Comparison of ENCODE assay signal across 9 cellular contexts in the genomic region with DNA sequence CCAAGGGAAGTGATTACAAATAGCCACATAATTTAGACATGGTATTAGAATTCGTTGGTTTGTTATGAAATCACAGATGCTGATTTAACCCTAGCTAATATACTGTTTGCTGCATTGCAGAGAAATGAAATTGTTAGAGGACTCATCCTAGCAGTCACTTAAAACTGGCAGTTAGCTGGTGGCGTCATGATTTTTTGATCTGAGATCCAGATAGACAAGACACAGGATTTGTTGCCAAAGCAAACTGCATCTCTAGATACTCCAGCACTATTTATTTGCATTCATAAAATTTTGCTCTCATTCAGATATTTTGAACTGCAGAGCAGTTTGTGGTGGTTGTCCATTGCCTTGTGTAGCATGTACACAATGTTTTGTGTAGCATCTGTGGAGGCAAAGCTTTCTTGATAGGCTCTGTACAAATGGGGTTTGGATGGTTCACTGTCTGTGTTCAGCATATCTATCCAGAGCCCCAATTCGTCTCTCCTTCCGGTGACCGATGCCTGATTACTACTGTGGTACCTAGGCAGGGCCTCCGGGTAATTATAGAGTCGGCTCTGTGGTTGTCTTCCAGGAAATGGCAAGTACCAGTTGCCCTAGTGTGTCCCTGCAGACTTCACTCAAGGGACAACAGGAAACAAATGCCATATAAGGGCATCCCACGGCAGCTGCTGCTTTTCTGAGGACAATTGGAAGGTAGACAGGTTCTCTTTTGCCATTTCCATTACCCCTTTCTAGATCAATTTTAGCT. TPM values are rescaled to one million over a fixed set of nuclear protein-coding genes. Genes with fewer than 3 reads are reported as not detected.
A peak's percentile ranks its signal among the peaks of the same experiment; 100 is the strongest.
DNase-seq lines count a peak whose midpoint lies in the region; ATAC-seq and TF ChIP-seq lines count a peak whose summit lies in the region.
"Had no signal": no experiment of that assay in that cellular context is flagged by ENCODE, and none has a peak within 500 bp of the region (broad histone marks: within the 10 kb centered on the region; RNA-seq: fewer than 3 reads in every experiment).

No MANE protein-coding gene starts in this region.

- POLR2A ChIA-PET in activated CD8-positive, alpha-beta T cell treated with anti-CD3 and anti-CD28 coated beads, Interleukin-2, amount 10 ng/mL, durations not matched to agents 7 days and 5 days (lab: Charles Lee): no interaction called here

- no peak overlapping the region for H3K4me3 ChIP-seq in heart left ventricle
- no peak overlapping the region for H3K4me3 ChIP-seq in left ventricle myocardium inferior

- H3K27ac Mint-ChIP-seq in activated CD8-positive, alpha-beta T cell treated with anti-CD3 and anti-CD28 coated beads, Interleukin-2, amount 10 ng/mL, durations not matched to agents 7 days and 5 days: peak overlapping the region; percentile 68
- peak overlapping the region in 1 of 2 donors; percentile 41 for H3K27ac Mint-ChIP-seq in natural killer cell treated with Interleukin-12 subunit alpha and Interleukin-12 subunit beta and Interleukin-15 and Interleukin-18, amount 100 ng/mL, for 72 hours

- H3K9me3 Mint-ChIP-seq in activated CD8-positive, alpha-beta T cell treated with anti-CD3 and anti-CD28 coated beads, Interleukin-2, amount 10 ng/mL, durations not matched to agents 7 days and 5 days (ENCODE audit: insufficient read depth): no peaks in the 10 kb centered on the region
- H3K9me3 Mint-ChIP-seq in natural killer cell treated with Interleukin-12 subunit alpha and Interleukin-12 subunit beta and Interleukin-15 and Interleukin-18, amount 100 ng/mL, for 72 hours: no peaks in the 10 kb centered on the region

- no peaks in the 10 kb centered on the region for H3K9me3 ChIP-seq in heart left ventricle
- H3K9me3 ChIP-seq in left ventricle myocardium inferior (replicated peaks): no peaks in the 10 kb centered on the region

- TF ChIP-seq POLR2A in heart left ventricle (IDR thresholded peaks at IDR 0.05): no peak

- H3K4me1 ChIP-seq in heart left ventricle (peaks cover 0 to 10% (median 2%) of the 10 kb centered on the region in 12 donors), left ventricle myocardium inferior (peaks cover 5% of the 10 kb centered on the region)

- peak in 1 of 5 donors; percentile 12 for DNase-seq in heart left ventricle
- DNase-seq in left ventricle myocardium inferior: no peak
- peak; percentile 16 for DNase-seq in NCI-H2196 (lab: John Stamatoyannopoulos, UW; ENCODE audit: unreplicated experiment)
- peak; percentile 85 for DNase-seq in activated CD8-positive, alpha-beta T cell treated with anti-CD3 and anti-CD28 coated beads, Interleukin-2, amount 10 ng/mL, durations not matched to agents 7 days and 5 days
- peak; percentile 77 for DNase-seq in natural killer cell treated with Interleukin-12 subunit alpha and Interleukin-12 subunit beta and Interleukin-15 and Interleukin-18, amount 100 ng/mL, for 72 hours (ENCODE audit: low spot score)
- DNase-seq in ecto neural progenitor cell (ENCODE audit: low spot score): no peak
- DNase-seq in AG20443 (ENCODE audit: low spot score): no peak

- H3K36me3 ChIP-seq in heart left ventricle (no peaks in the 10 kb centered on the region), left ventricle myocardium inferior (no peaks in the 10 kb centered on the region)

- CTCF ChIA-PET in activated CD8-positive, alpha-beta T cell treated with anti-CD3 and anti-CD28 coated beads, Interleukin-2, amount 10 ng/mL, durations not matched to agents 7 days and 5 days (lab: Charles Lee): interaction anchor here (0.6 kb wide), 1 partner anchor 15 kb away, joined by 3 read pairs; no protein-coding TSS in a partner anchor

- H3K27ac ChIP-seq in heart left ventricle (no peak overlapping the region), left ventricle myocardium inferior (replicated peaks) (no peak overlapping the region)

- ATAC-seq in heart left ventricle (peak in 3 of 4 donors; percentile 63 to 80 (median 65)), HG03060 (IDR thresholded peaks at IDR 0.05; ENCODE audit: low read depth, unreplicated experiment) (peak; percentile 92)
- peak; percentile 99 for ATAC-seq in activated CD8-positive, alpha-beta T cell treated with anti-CD3 and anti-CD28 coated beads, Interleukin-2, amount 10 ng/mL, durations not matched to agents 7 days and 5 days
- ATAC-seq in natural killer cell treated with Interleukin-12 subunit alpha and Interleukin-12 subunit beta and Interleukin-15 and Interleukin-18, amount 100 ng/mL, for 72 hours: peak; percentile 97 to 99

- H3K4me1 Mint-ChIP-seq in activated CD8-positive, alpha-beta T cell treated with anti-CD3 and anti-CD28 coated beads, Interleukin-2, amount 10 ng/mL, durations not matched to agents 7 days and 5 days (ENCODE audit: low read depth): peaks cover 37% of the 10 kb centered on the region
- H3K4me1 Mint-ChIP-seq in natural killer cell treated with Interleukin-12 subunit alpha and Interleukin-12 subunit beta and Interleukin-15 and Interleukin-18, amount 100 ng/mL, for 72 hours (ENCODE audit: low read depth in 2 of 2): peaks cover 18 to 26% of the 10 kb centered on the region in 2 donors

- H3K27me3 Mint-ChIP-seq in activated CD8-positive, alpha-beta T cell treated with anti-CD3 and anti-CD28 coated beads, Interleukin-2, amount 10 ng/mL, durations not matched to agents 7 days and 5 days (ENCODE audit: low read depth): no peaks in the 10 kb centered on the region
- H3K27me3 Mint-ChIP-seq in natural killer cell treated with Interleukin-12 subunit alpha and Interleukin-12 subunit beta and Interleukin-15 and Interleukin-18, amount 100 ng/mL, for 72 hours: no peaks in the 10 kb centered on the region

- H3K4me3 Mint-ChIP-seq in activated CD8-positive, alpha-beta T cell treated with anti-CD3 and anti-CD28 coated beads, Interleukin-2, amount 10 ng/mL, durations not matched to agents 7 days and 5 days: no peak overlapping the region
- H3K4me3 Mint-ChIP-seq in natural killer cell treated with Interleukin-12 subunit alpha and Interleukin-12 subunit beta and Interleukin-15 and Interleukin-18, amount 100 ng/mL, for 72 hours: peak overlapping the region; percentile 60

- H3K27me3 ChIP-seq in heart left ventricle (no peaks in the 10 kb centered on the region), left ventricle myocardium inferior (ENCODE audit: low read depth) (no peaks in the 10 kb centered on the region)

- H3K36me3 Mint-ChIP-seq in activated CD8-positive, alpha-beta T cell treated with anti-CD3 and anti-CD28 coated beads, Interleukin-2, amount 10 ng/mL, durations not matched to agents 7 days and 5 days (ENCODE audit: low read depth): peaks cover 3% of the 10 kb centered on the region
- peaks cover 4% of the 10 kb centered on the region for H3K36me3 Mint-ChIP-seq in natural killer cell treated with Interleukin-12 subunit alpha and Interleukin-12 subunit beta and Interleukin-15 and Interleukin-18, amount 100 ng/mL, for 72 hours

- intact Hi-C loops in heart left ventricle (cut with DNase I): loop anchor here in 2 of 10 donors (10.0 kb wide), 2 partner anchors 96 to 106 kb away; a partner anchor contains a TSS
- intact Hi-C loops in left ventricle myocardium inferior (cut with micrococcal nuclease): no loop called here

- WGBS in heart left ventricle, 4 donors: 40 to 42% (median 41%) methylated on average over 6 to 8 of the region's 8 CpGs

- TF ChIP-seq CTCF in heart left ventricle (IDR thresholded peaks at IDR 0.05) (no peak), left ventricle myocardium inferior (IDR thresholded peaks at IDR 0.05; ENCODE audit: borderline replicate concordance) (no peak)

RNA-seq across cellular contexts. Expression of a gene that starts 30.1 kb away (rescaled TPM):
- total RNA-seq in heart left ventricle (100 to 1,000 TPM; 163 to 829 (median 250) TPM), left ventricle myocardium inferior (292 TPM)
- 100 to 1,000 TPM; 215 to 400 TPM for polyA plus RNA-seq in heart left ventricle
- total RNA-seq in activated CD8-positive, alpha-beta T cell treated with anti-CD3 and anti-CD28 coated beads, Interleukin-2, amount 10 ng/mL, durations not matched to agents 7 days and 5 days: not detected
- total RNA-seq in natural killer cell treated with Interleukin-12 subunit alpha and Interleukin-12 subunit beta and Interleukin-15 and Interleukin-18, amount 100 ng/mL, for 72 hours: not detected
- polyA plus RNA-seq: keratinocyte had no signal

RNA-seq across cellular contexts. Expression of a gene that starts 49.1 kb away (rescaled TPM):
- total RNA-seq in heart left ventricle (not detected), left ventricle myocardium inferior (not detected)
- not detected for polyA plus RNA-seq in heart left ventricle
- not detected for total RNA-seq in activated CD8-positive, alpha-beta T cell treated with anti-CD3 and anti-CD28 coated beads, Interleukin-2, amount 10 ng/mL, durations not matched to agents 7 days and 5 days
- not detected for total RNA-seq in natural killer cell treated with Interleukin-12 subunit alpha and Interleukin-12 subunit beta and Interleukin-15 and Interleukin-18, amount 100 ng/mL, for 72 hours
- polyA plus RNA-seq: keratinocyte had no signal

Comparison
In these comparisons a context has a peak if more than half of its experiments do, and no peak if none do; other contexts are left out.
1. DNase-seq: peak in NCI-H2196 (single experiment), activated CD8-positive, alpha-beta T cell treated with anti-CD3 and anti-CD28 coated beads, Interleukin-2, amount 10 ng/mL, durations not matched to agents 7 days and 5 days (single experiment) and natural killer cell treated with Interleukin-12 subunit alpha and Interleukin-12 subunit beta and Interleukin-15 and Interleukin-18, amount 100 ng/mL, for 72 hours (single experiment); none in left ventricle myocardium inferior (single experiment), ecto neural progenitor cell (single experiment) and AG20443 (single experiment).
2. RNA of a gene that starts 30.1 kb away (total RNA-seq): 292 TPM in left ventricle myocardium inferior (single experiment) and 163 to 829 TPM in heart left ventricle; not detected in activated CD8-positive, alpha-beta T cell treated with anti-CD3 and anti-CD28 coated beads, Interleukin-2, amount 10 ng/mL, durations not matched to agents 7 days and 5 days and not detected in natural killer cell treated with Interleukin-12 subunit alpha and Interleukin-12 subunit beta and Interleukin-15 and Interleukin-18, amount 100 ng/mL, for 72 hours; every median in the first group is over 100 times any median in the second.
3. Peak in every context shown above with its lines, with median percentiles within 50 percentile points of each other: ATAC-seq.